ENCODE assay signal across 30 cellular contexts in genomic region chr7:142847353-142847752, GRCh38. TPM values are rescaled to one million over a fixed set of nuclear protein-coding genes. Genes with fewer than 3 reads are reported as not detected.
"Had no signal": no experiment of that assay in that cellular context is flagged by ENCODE, and none has a peak within 500 bp of the region (broad histone marks: within the 10 kb centered on the region; RNA-seq: fewer than 3 reads in every experiment).

No MANE protein-coding gene starts in this region.

- FAIRE-seq: islet of Langerhans, keratinocyte had no signal

- ATAC-seq: esophagus mucosa; gastrocnemius medialis; heart right ventricle; left cardiac atrium; left lung; left ventricle myocardium superior; lower lobe of right lung; mucosa of descending colon; naive thymus-derived CD8-positive, alpha-beta T cell had no signal

- H3K36me3 ChIP-seq: esophagus squamous epithelium, gastrocnemius medialis, heart right ventricle, left lung, lower lobe of right lung had no signal

- H3K27ac ChIP-seq: coronary artery, dorsolateral prefrontal cortex, epithelial cell of prostate, esophagus squamous epithelium, gastrocnemius medialis, heart right ventricle, left lung, lower lobe of right lung had no signal

- H3K9me3 ChIP-seq: esophagus squamous epithelium, gastrocnemius medialis, heart right ventricle, left lung, lower lobe of right lung, mucosa of descending colon had no signal

- H3K4me1 ChIP-seq: esophagus squamous epithelium, gastrocnemius medialis, heart right ventricle, left lung, lower lobe of right lung had no signal

- H3K27me3 ChIP-seq: dorsolateral prefrontal cortex, gastrocnemius medialis, left lung had no signal

- DNase-seq: dermis blood vessel endothelial cell; dorsolateral prefrontal cortex; effector CD4-positive, alpha-beta T cell; effector memory CD4-positive, alpha-beta T cell; erythroblast; esophagus squamous epithelium; foreskin fibroblast; foreskin melanocyte; gastrocnemius medialis; glutamatergic neuron; head of caudate nucleus; heart right ventricle; hippocampal formation; left cardiac atrium; left lung; left ventricle myocardium superior; lower lobe of right lung; mesenchymal stem cell; mucosa of descending colon; naive B cell; naive thymus-derived CD8-positive, alpha-beta T cell had no signal

- H3K4me3 ChIP-seq: coronary artery, dorsolateral prefrontal cortex, esophagus squamous epithelium, gastrocnemius medialis, heart right ventricle, left lung, lower lobe of right lung, mucosa of descending colon had no signal

RNA-seq across cellular contexts. Expression of gene TRPV6, which starts 38.2 kb away (rescaled TPM):
- total RNA-seq: dermis blood vessel endothelial cell; gastrocnemius medialis; glomerular endothelial cell; heart right ventricle; lung microvascular endothelial cell; mesenteric fat pad; myocyte; naive thymus-derived CD8-positive, alpha-beta T cell had no signal
